In genomic region chr2:9473985-9474360, GRCh38 we compare ENCODE assay signal across 1 cellular context.
TF ChIP-seq lines count a peak whose summit lies in the region.

No MANE protein-coding gene starts in this region.

TF ChIP-seq in HepG2, 621 proteins besides CTCF, POLR2A, EP300 and RAD21 (continued from another document):
- TF ChIP-seq ZBTB4 (CRISPR knock-in tag; IDR thresholded peaks at IDR 0.05; ENCODE audit: borderline replicate concordance): peak; percentile 84; the same call in 1 of the 2 replicates
- no peak for TF ChIP-seq ZNF883 (CRISPR knock-in tag; IDR thresholded peaks at IDR 0.05; ENCODE audit: not compliant biosample characterization)
- peak; percentile 71; the same call in 1 of the 2 replicates for TF ChIP-seq ZSCAN21 (CRISPR knock-in tag; IDR thresholded peaks at IDR 0.05; ENCODE audit: borderline replicate concordance)
- TF ChIP-seq KDM2A (CRISPR knock-in tag; IDR thresholded peaks at IDR 0.05; ENCODE audit: borderline replicate concordance, low read depth): peak; percentile 51; the same call in 1 of the 2 replicates
- TF ChIP-seq TEF (CRISPR knock-in tag; IDR thresholded peaks at IDR 0.05): no peak
- TF ChIP-seq RXRA (CRISPR knock-in tag; IDR thresholded peaks at IDR 0.05): no peak
- TF ChIP-seq ZNF253 (CRISPR knock-in tag; IDR thresholded peaks at IDR 0.05; ENCODE audit: borderline replicate concordance): peak; percentile 57; the same call in 1 of the 2 replicates
- TF ChIP-seq TBX3 (IDR thresholded peaks at IDR 0.05; ENCODE audit: borderline replicate concordance): no peak
- TF ChIP-seq ZNF326 (CRISPR knock-in tag; IDR thresholded peaks at IDR 0.05; ENCODE audit: borderline replicate concordance): no peak
- TF ChIP-seq CENPT (CRISPR knock-in tag; IDR thresholded peaks at IDR 0.05; ENCODE audit: low read depth): 0 out of 2 replicates have a peak, but pooled peaks have one; percentile 42
- TF ChIP-seq PHF8 (CRISPR knock-in tag; IDR thresholded peaks at IDR 0.05): no peak
- TF ChIP-seq ZSCAN30 (CRISPR knock-in tag; IDR thresholded peaks at IDR 0.05): no peak
- no peak for TF ChIP-seq ZC3H13 (CRISPR knock-in tag; IDR thresholded peaks at IDR 0.05)
- no peak for TF ChIP-seq ZNF225 (CRISPR knock-in tag; IDR thresholded peaks at IDR 0.05)
- TF ChIP-seq ZNF781 (CRISPR knock-in tag; IDR thresholded peaks at IDR 0.05; ENCODE audit: borderline replicate concordance, not compliant biosample characterization): no peak
- no peak for TF ChIP-seq RBM22 (optimal IDR thresholded peaks at IDR 0.05; ENCODE audit: low read length)
- peak; percentile 92 for TF ChIP-seq AGO2 (optimal IDR thresholded peaks at IDR 0.05; ENCODE audit: low read depth, low read length)
- no peak for TF ChIP-seq ZNF24 (IDR thresholded peaks at IDR 0.05)
- TF ChIP-seq ZBTB43 (CRISPR knock-in tag; conservative IDR thresholded peaks at IDR 0.05): no peak
- no peak for TF ChIP-seq ZXDC (CRISPR knock-in tag; IDR thresholded peaks at IDR 0.05)
- no peak for TF ChIP-seq HDAC2 (CRISPR knock-in tag; IDR thresholded peaks at IDR 0.05)
- 0 out of 2 replicates have a peak, but pooled peaks have one; percentile 22 for TF ChIP-seq ZNF605 (CRISPR knock-in tag; IDR thresholded peaks at IDR 0.05)
- TF ChIP-seq MAX (IDR thresholded peaks at IDR 0.05): peak; percentile 22; the same call in 1 of the 2 replicates
- no peak for TF ChIP-seq HNRNPH1 (optimal IDR thresholded peaks at IDR 0.05; ENCODE audit: low read depth, low read length)
- TF ChIP-seq PLRG1 (conservative IDR thresholded peaks at IDR 0.05): no peak
- TF ChIP-seq MZF1 (CRISPR knock-in tag; IDR thresholded peaks at IDR 0.05; ENCODE audit: borderline replicate concordance): no peak
- TF ChIP-seq BRD4 (CRISPR knock-in tag; IDR thresholded peaks at IDR 0.05): no peak
- peak; percentile 46 for TF ChIP-seq ZEB1 (IDR thresholded peaks at IDR 0.05; ENCODE audit: insufficient replicate concordance, low read depth)
- no peak for TF ChIP-seq ZSCAN22 (CRISPR knock-in tag; IDR thresholded peaks at IDR 0.05)
- TF ChIP-seq REXO4 (CRISPR knock-in tag; IDR thresholded peaks at IDR 0.05; ENCODE audit: borderline replicate concordance): 0 out of 2 replicates have a peak, but pooled peaks have one; percentile 22
- TF ChIP-seq ZFX (CRISPR knock-in tag; IDR thresholded peaks at IDR 0.05; ENCODE audit: low read depth): no peak
- TF ChIP-seq ZNF724P (CRISPR knock-in tag; IDR thresholded peaks at IDR 0.05; ENCODE audit: borderline replicate concordance): no peak
- TF ChIP-seq FOXJ3 (CRISPR knock-in tag; IDR thresholded peaks at IDR 0.05; ENCODE audit: borderline replicate concordance): no peak
- no peak for TF ChIP-seq ZBTB8A (CRISPR knock-in tag; IDR thresholded peaks at IDR 0.05; ENCODE audit: borderline replicate concordance, low read depth)
- 0 out of 2 replicates have a peak, but pooled peaks have one; percentile 33 for TF ChIP-seq ZNF501 (CRISPR knock-in tag; IDR thresholded peaks at IDR 0.05)
- 0 out of 2 replicates have a peak, but pooled peaks have one; percentile 16 for TF ChIP-seq POGZ (CRISPR knock-in tag; IDR thresholded peaks at IDR 0.05)
- TF ChIP-seq THAP9 (CRISPR knock-in tag; IDR thresholded peaks at IDR 0.05; ENCODE audit: borderline replicate concordance): 0 out of 2 replicates have a peak, but pooled peaks have one; percentile 39
- no peak for TF ChIP-seq ZNF234 (CRISPR knock-in tag; conservative IDR thresholded peaks at IDR 0.05)
